Comparison of ENCODE assay signal across 1 cellular context in genomic region chr17:82000803-82001649, GRCh38.
A peak's percentile ranks its signal among the peaks of the same experiment; 100 is the strongest.
TF ChIP-seq lines count a peak whose summit lies in the region.

No MANE protein-coding gene starts in this region.

TF ChIP-seq in HepG2, 621 proteins besides CTCF, POLR2A, EP300 and RAD21 (continued from another document and continues in another):
- TF ChIP-seq, protein P1, sequence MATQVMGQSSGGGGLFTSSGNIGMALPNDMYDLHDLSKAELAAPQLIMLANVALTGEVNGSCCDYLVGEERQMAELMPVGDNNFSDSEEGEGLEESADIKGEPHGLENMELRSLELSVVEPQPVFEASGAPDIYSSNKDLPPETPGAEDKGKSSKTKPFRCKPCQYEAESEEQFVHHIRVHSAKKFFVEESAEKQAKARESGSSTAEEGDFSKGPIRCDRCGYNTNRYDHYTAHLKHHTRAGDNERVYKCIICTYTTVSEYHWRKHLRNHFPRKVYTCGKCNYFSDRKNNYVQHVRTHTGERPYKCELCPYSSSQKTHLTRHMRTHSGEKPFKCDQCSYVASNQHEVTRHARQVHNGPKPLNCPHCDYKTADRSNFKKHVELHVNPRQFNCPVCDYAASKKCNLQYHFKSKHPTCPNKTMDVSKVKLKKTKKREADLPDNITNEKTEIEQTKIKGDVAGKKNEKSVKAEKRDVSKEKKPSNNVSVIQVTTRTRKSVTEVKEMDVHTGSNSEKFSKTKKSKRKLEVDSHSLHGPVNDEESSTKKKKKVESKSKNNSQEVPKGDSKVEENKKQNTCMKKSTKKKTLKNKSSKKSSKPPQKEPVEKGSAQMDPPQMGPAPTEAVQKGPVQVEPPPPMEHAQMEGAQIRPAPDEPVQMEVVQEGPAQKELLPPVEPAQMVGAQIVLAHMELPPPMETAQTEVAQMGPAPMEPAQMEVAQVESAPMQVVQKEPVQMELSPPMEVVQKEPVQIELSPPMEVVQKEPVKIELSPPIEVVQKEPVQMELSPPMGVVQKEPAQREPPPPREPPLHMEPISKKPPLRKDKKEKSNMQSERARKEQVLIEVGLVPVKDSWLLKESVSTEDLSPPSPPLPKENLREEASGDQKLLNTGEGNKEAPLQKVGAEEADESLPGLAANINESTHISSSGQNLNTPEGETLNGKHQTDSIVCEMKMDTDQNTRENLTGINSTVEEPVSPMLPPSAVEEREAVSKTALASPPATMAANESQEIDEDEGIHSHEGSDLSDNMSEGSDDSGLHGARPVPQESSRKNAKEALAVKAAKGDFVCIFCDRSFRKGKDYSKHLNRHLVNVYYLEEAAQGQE (IDR thresholded peaks at IDR 0.05; ENCODE audit: borderline replicate concordance in 1 of 2, low read depth in 1 of 2, low read length in 2 of 2): peak in 1 of 2 experiments; percentile 56; a peak in 2 of 4 replicates
- TF ChIP-seq EZH2 (conservative IDR thresholded peaks at IDR 0.05; ENCODE audit: low read depth, low read length) (no peak), DNMT3B (CRISPR knock-in tag; conservative IDR thresholded peaks at IDR 0.05) (no peak; the same call in 1 of the 2 replicates), PTBP1 (IDR thresholded peaks at IDR 0.05; ENCODE audit: low read depth, low read length, poor library complexity, severe bottlenecking) (peak; percentile 37), ONECUT2 (CRISPR knock-in tag; IDR thresholded peaks at IDR 0.05) (peak; percentile 48; the same call in 1 of the 2 replicates), GATA4 (IDR thresholded peaks at IDR 0.05; ENCODE audit: borderline replicate concordance, low read depth) (peak; percentile 70), ELF3 (CRISPR knock-in tag; IDR thresholded peaks at IDR 0.05) (peak; percentile 74), ZNF598 (CRISPR knock-in tag; IDR thresholded peaks at IDR 0.05; ENCODE audit: borderline replicate concordance) (no peak), ZSCAN9 (CRISPR knock-in tag; IDR thresholded peaks at IDR 0.05; ENCODE audit: borderline replicate concordance) (0 out of 2 replicates have a peak, but pooled peaks have one; percentile 19), SRSF1 (optimal IDR thresholded peaks at IDR 0.05; ENCODE audit: low read depth, low read length) (peak; percentile 98), ZNF12 (CRISPR knock-in tag; IDR thresholded peaks at IDR 0.05) (peak; percentile 67; the same call in 1 of the 2 replicates), SSRP1 (CRISPR knock-in tag; IDR thresholded peaks at IDR 0.05) (peak; percentile 76), ATRX (CRISPR knock-in tag; IDR thresholded peaks at IDR 0.05; ENCODE audit: borderline replicate concordance) (no peak), MAFK (conservative IDR thresholded peaks at IDR 0.05 in 1 of 2, IDR thresholded peaks at IDR 0.05 in 1 of 2; ENCODE audit: low read length in 2 of 2) (no peak), SMYD3 (CRISPR knock-in tag; IDR thresholded peaks at IDR 0.05) (peak; percentile 81; the same call in 1 of the 2 replicates), SIX1 (CRISPR knock-in tag; IDR thresholded peaks at IDR 0.05; ENCODE audit: borderline replicate concordance) (peak; percentile 68; the same call in 1 of the 2 replicates), ZNF124 (CRISPR knock-in tag; IDR thresholded peaks at IDR 0.05) (peak; percentile 62; the same call in 1 of the 2 replicates), BORCS8-MEF2B (CRISPR knock-in tag; IDR thresholded peaks at IDR 0.05) (peak; percentile 91; the same call in 1 of the 2 replicates), ZNF557 (CRISPR knock-in tag; IDR thresholded peaks at IDR 0.05) (0 out of 2 replicates have a peak, but pooled peaks have one; percentile 21), ZNF607 (CRISPR knock-in tag; IDR thresholded peaks at IDR 0.05; ENCODE audit: borderline replicate concordance) (peak; percentile 91; the same call in 1 of the 2 replicates), ARHGAP35 (CRISPR knock-in tag; IDR thresholded peaks at IDR 0.05; ENCODE audit: borderline replicate concordance) (peak; percentile 78), ZNF816 (CRISPR knock-in tag; IDR thresholded peaks at IDR 0.05; ENCODE audit: borderline replicate concordance) (peak; percentile 26; the same call in 1 of the 2 replicates), HNF1B (CRISPR knock-in tag; IDR thresholded peaks at IDR 0.05) (peak; percentile 97), TRAFD1 (CRISPR knock-in tag; IDR thresholded peaks at IDR 0.05; ENCODE audit: borderline replicate concordance) (no peak), ZNF142 (CRISPR knock-in tag; IDR thresholded peaks at IDR 0.05) (0 out of 2 replicates have a peak, but pooled peaks have one; percentile 38), SRY (CRISPR knock-in tag; IDR thresholded peaks at IDR 0.05) (no peak; the same call in 1 of the 2 replicates), ZNF772 (CRISPR knock-in tag; IDR thresholded peaks at IDR 0.05) (peak; percentile 19; the same call in 1 of the 2 replicates), SNAPC2 (CRISPR knock-in tag; IDR thresholded peaks at IDR 0.05) (peak; percentile 89; the same call in 1 of the 2 replicates), SUZ12 (IDR thresholded peaks at IDR 0.05; ENCODE audit: low read depth, low read length) (no peak), ZNF850 (CRISPR knock-in tag; conservative IDR thresholded peaks at IDR 0.05) (no peak), NCOA5 (CRISPR knock-in tag; IDR thresholded peaks at IDR 0.05) (0 out of 2 replicates have a peak, but pooled peaks have one; percentile 70)
- TF ChIP-seq, protein P2, sequence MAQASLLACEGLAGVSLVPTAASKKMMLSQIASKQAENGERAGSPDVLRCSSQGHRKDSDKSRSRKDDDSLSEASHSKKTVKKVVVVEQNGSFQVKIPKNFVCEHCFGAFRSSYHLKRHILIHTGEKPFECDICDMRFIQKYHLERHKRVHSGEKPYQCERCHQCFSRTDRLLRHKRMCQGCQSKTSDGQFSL (CRISPR knock-in tag; IDR thresholded peaks at IDR 0.05): peak; percentile 97
- TF ChIP-seq, protein P3, sequence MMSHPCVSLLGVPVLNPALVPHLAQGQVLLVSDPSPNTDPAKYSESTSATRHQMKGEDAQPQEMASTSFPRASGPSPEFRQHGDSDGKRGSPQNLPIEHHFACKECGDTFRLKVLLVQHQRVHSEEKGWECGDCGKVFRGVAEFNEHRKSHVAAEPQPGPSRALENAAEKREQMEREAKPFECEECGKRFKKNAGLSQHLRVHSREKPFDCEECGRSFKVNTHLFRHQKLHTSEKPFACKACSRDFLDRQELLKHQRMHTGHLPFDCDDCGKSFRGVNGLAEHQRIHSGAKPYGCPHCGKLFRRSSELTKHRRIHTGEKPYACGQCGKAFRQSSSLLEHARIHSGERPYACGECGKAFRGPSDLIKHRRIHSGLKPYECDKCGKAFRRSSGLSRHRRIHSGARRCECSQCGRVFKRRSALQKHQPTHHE (CRISPR knock-in tag; IDR thresholded peaks at IDR 0.05; ENCODE audit: borderline replicate concordance): no peak
- TF ChIP-seq, protein P4, sequence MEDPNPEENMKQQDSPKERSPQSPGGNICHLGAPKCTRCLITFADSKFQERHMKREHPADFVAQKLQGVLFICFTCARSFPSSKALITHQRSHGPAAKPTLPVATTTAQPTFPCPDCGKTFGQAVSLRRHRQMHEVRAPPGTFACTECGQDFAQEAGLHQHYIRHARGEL (CRISPR knock-in tag; IDR thresholded peaks at IDR 0.05): peak; percentile 88; the same call in 1 of the 2 replicates
- TF ChIP-seq, protein P5, sequence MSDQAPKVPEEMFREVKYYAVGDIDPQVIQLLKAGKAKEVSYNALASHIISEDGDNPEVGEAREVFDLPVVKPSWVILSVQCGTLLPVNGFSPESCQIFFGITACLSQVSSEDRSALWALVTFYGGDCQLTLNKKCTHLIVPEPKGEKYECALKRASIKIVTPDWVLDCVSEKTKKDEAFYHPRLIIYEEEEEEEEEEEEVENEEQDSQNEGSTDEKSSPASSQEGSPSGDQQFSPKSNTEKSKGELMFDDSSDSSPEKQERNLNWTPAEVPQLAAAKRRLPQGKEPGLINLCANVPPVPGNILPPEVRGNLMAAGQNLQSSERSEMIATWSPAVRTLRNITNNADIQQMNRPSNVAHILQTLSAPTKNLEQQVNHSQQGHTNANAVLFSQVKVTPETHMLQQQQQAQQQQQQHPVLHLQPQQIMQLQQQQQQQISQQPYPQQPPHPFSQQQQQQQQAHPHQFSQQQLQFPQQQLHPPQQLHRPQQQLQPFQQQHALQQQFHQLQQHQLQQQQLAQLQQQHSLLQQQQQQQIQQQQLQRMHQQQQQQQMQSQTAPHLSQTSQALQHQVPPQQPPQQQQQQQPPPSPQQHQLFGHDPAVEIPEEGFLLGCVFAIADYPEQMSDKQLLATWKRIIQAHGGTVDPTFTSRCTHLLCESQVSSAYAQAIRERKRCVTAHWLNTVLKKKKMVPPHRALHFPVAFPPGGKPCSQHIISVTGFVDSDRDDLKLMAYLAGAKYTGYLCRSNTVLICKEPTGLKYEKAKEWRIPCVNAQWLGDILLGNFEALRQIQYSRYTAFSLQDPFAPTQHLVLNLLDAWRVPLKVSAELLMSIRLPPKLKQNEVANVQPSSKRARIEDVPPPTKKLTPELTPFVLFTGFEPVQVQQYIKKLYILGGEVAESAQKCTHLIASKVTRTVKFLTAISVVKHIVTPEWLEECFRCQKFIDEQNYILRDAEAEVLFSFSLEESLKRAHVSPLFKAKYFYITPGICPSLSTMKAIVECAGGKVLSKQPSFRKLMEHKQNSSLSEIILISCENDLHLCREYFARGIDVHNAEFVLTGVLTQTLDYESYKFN (CRISPR knock-in tag; conservative IDR thresholded peaks at IDR 0.05): peak; percentile 89
- TF ChIP-seq, protein P6, sequence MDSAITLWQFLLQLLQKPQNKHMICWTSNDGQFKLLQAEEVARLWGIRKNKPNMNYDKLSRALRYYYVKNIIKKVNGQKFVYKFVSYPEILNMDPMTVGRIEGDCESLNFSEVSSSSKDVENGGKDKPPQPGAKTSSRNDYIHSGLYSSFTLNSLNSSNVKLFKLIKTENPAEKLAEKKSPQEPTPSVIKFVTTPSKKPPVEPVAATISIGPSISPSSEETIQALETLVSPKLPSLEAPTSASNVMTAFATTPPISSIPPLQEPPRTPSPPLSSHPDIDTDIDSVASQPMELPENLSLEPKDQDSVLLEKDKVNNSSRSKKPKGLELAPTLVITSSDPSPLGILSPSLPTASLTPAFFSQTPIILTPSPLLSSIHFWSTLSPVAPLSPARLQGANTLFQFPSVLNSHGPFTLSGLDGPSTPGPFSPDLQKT (CRISPR knock-in tag; IDR thresholded peaks at IDR 0.05; ENCODE audit: borderline replicate concordance): no peak
